Comparison of ENCODE assay signal across 19 cellular contexts in genomic region chr16:79664407-79664806, GRCh38.
DNase-seq lines count a peak whose midpoint lies in the region; TF ChIP-seq lines count a peak whose summit lies in the region.
"Had no signal": no experiment of that assay in that cellular context is flagged by ENCODE, and none has a peak within 500 bp of the region (broad histone marks: within the 10 kb centered on the region; RNA-seq: fewer than 3 reads in every experiment).

No MANE protein-coding gene starts in this region.

- H3K27me3 ChIP-seq in uterus: no peaks in the 10 kb centered on the region
- H3K27me3 ChIP-seq: Peyer's patch, SJSA1 had no signal

- no peak overlapping the region for H3K4me3 ChIP-seq in uterus
- H3K4me3 ChIP-seq: A549, GM23338, Peyer's patch, SJSA1 had no signal

- peak; percentile 8 for DNase-seq in NCI-H345 (lab: John Stamatoyannopoulos, UW)
- DNase-seq in NCI-H345 treated with DMSO at 0.1 percent for 48 hours (lab: John Stamatoyannopoulos, UW; ENCODE audit: unreplicated experiment): no peak
- peak; percentile 54 for DNase-seq in DMS153 treated with DMSO at 0.1 percent for 48 hours (lab: John Stamatoyannopoulos, UW; ENCODE audit: unreplicated experiment)
- DNase-seq in NCI-H69 (lab: John Stamatoyannopoulos, UW): peak; percentile 92
- peak; percentile 26 for DNase-seq in islet precursor cell
- DNase-seq in SKM-1 (lab: John Stamatoyannopoulos, UW; ENCODE audit: unreplicated experiment): no peak
- DNase-seq in uterus: no peak
- no peak for DNase-seq in activated CD8-positive, alpha-beta memory T cell treated with anti-CD3 and anti-CD28 coated beads, Interleukin-2, amount 50 U/mL, for 48 hours
- DNase-seq: C1 segment of cervical spinal cord; HCEC 1CT; MM.1S; NCI-H1105; NCI-H2171 treated with DMSO at 0.1 percent for 48 hours; NK-92 treated with Interleukin-12 subunit alpha and Interleukin-12 subunit beta, amount 100 ng/mL, for 24 hours; Peyer's patch; T-helper 17 cell had no signal

- intact Hi-C loops in uterus (cut with DNase I; ENCODE audit: low total_unique reads): no loop called here

- no peaks in the 10 kb centered on the region for H3K9me3 ChIP-seq in uterus
- H3K9me3 ChIP-seq: Peyer's patch, SJSA1 had no signal

- no peaks in the 10 kb centered on the region for H3K36me3 ChIP-seq in uterus
- H3K36me3 ChIP-seq: Peyer's patch, SJSA1 had no signal

- TF ChIP-seq POLR2A in uterus (IDR thresholded peaks at IDR 0.05): no peak

- no peak overlapping the region for H3K27ac ChIP-seq in uterus
- H3K27ac ChIP-seq: A549, Peyer's patch, SJSA1 had no signal

- no peak for TF ChIP-seq CTCF in uterus (IDR thresholded peaks at IDR 0.05)

- no peaks in the 10 kb centered on the region for H3K4me1 ChIP-seq in uterus
- H3K4me1 ChIP-seq: A549, Peyer's patch, SJSA1 had no signal

Comparison
In these comparisons a context has a peak if more than half of its experiments do, and no peak if none do; other contexts are left out.
1. DNase-seq: peak in NCI-H345 (single experiment), DMS153 treated with DMSO at 0.1 percent for 48 hours (single experiment), NCI-H69 (single experiment) and islet precursor cell (single experiment); none in NCI-H345 treated with DMSO at 0.1 percent for 48 hours (single experiment), SKM-1 (single experiment), uterus (0 of 2) and activated CD8-positive, alpha-beta memory T cell treated with anti-CD3 and anti-CD28 coated beads, Interleukin-2, amount 50 U/mL, for 48 hours (single experiment).